In the genomic region with DNA sequence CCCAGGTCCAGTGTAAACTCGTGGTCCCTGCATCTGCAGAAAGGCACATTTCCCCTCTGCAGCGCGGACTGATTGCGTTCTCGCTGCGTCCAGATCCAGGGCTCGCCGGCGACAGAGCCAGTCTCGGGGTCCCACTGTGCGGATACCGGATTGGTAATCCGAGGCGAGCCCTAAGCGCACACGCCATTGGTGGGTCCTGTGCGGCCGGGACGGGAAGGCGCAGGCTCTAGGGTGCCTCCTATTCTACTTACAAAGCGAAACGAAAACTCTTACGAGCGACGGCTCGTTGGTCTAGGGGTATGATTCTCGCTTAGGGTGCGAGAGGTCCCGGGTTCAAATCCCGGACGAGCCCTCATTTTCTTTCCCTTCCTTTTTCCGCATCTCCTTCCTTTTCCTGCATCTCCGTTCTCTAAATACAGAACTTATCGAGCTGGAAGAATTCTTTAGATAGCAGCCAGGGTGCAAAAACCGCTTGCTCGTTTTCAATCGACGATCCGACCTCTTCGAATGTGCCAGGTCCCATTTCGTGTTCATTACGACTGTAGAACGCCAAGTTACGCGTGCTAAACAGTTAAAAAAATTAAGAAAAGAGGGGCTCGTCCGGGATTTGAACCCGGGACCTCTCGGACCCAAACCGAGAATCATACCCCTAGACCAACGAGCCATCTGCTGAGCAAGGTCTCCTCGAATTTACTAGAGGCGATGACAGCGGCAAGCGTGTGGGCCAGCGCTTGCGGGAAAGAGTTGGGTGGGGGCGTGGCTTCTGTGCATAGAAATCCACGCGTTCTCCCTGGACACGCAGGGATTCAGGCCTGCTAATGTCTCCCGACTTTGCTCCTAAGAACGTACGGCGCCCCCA, we compare ENCODE assay signal across 8 cellular contexts. TPM values are rescaled to one million over a fixed set of nuclear protein-coding genes. Genes with fewer than 3 reads are reported as not detected.
DNase-seq lines count a peak whose midpoint lies in the region; ATAC-seq and TF ChIP-seq lines count a peak whose summit lies in the region.

No MANE protein-coding gene starts in this region.

- TF ChIP-seq POLR2A in Raji (IDR thresholded peaks at IDR 0.05; ENCODE audit: insufficient read depth, low read depth, low read length) = peak; percentile 70

- no peaks in the 10 kb centered on the region for H3K9me3 Mint-ChIP-seq in nephron progenitor cell

- TF ChIP-seq CTCF in LNCaP clone FGC (IDR thresholded peaks at IDR 0.05; ENCODE audit: control insufficient read depth, extremely low read depth, insufficient read depth) = no peak
- no peak for TF ChIP-seq CTCF in fibroblast of villous mesenchyme (IDR thresholded peaks at IDR 0.05; ENCODE audit: insufficient read depth, low read depth, low read length)
- TF ChIP-seq CTCF in nephron progenitor cell (IDR thresholded peaks at IDR 0.05) = no peak

- peaks cover 36% of the 10 kb centered on the region for H3K4me1 Mint-ChIP-seq in nephron progenitor cell

- peak overlapping the region; percentile 99 for H3K4me3 Mint-ChIP-seq in nephron progenitor cell

- peak overlapping the region; percentile 93 for H3K27ac Mint-ChIP-seq in nephron progenitor cell

- peak overlapping the region; percentile 94 for H3K4me3 ChIP-seq in LNCaP clone FGC (ENCODE audit: low read depth, low read length)
- peak overlapping the region; percentile 93 for H3K4me3 ChIP-seq in fibroblast of villous mesenchyme (ENCODE audit: low read depth, low read length)

- peak; percentile 87 for ATAC-seq in stimulated activated naive CD8-positive, alpha-beta T cell treated with anti-CD3 and anti-CD28 coated beads, Interleukin-15, Interleukin-2, amounts not matched to agents 100 U/mL and 50 U/mL, for 24 hours

- no peaks in the 10 kb centered on the region for H3K36me3 Mint-ChIP-seq in nephron progenitor cell (ENCODE audit: low read depth)

- DNase-seq in ELR (ENCODE audit: low read depth) (peak; percentile 94), H4 (ENCODE audit: low spot score) (peak; percentile 85), LNCaP clone FGC (ENCODE audit: low read depth) (peak; percentile 58), fibroblast of villous mesenchyme (ENCODE audit: low read depth) (peak; percentile 94), nephron progenitor cell (peak; percentile 91)
- peak; percentile 95 for DNase-seq in activated effector memory CD4-positive, alpha-beta T cell treated with anti-CD3 and anti-CD28 coated beads, Interleukin-2, amount 50 U/mL, for 16 hours
- DNase-seq in stimulated activated naive CD8-positive, alpha-beta T cell treated with anti-CD3 and anti-CD28 coated beads, Interleukin-15, Interleukin-2, amounts not matched to agents 100 U/mL and 50 U/mL, for 24 hours = peak; percentile 89

- peaks cover 54% of the 10 kb centered on the region for H3K27me3 Mint-ChIP-seq in nephron progenitor cell (ENCODE audit: low read depth, poor library complexity)

RNA-seq across cellular contexts. Expression of a gene that starts 29.2 kb away (rescaled TPM):
- total RNA-seq in H4 (2014; rRNA removed; shearing (Covaris generic)) = 0.76 TPM in 1 of 2 replicates, not detected in the other
- under 0.01 TPM in 1 of 2 replicates, not detected in the other for total RNA-seq in fibroblast of villous mesenchyme

Comparison
In these comparisons a context has a peak if more than half of its experiments do, and no peak if none do; other contexts are left out.
1. Peak in every context shown above with its lines: DNase-seq, ATAC-seq and H3K4me3 ChIP-seq.